ENCODE assay signal across 28 cellular contexts in the genomic region with DNA sequence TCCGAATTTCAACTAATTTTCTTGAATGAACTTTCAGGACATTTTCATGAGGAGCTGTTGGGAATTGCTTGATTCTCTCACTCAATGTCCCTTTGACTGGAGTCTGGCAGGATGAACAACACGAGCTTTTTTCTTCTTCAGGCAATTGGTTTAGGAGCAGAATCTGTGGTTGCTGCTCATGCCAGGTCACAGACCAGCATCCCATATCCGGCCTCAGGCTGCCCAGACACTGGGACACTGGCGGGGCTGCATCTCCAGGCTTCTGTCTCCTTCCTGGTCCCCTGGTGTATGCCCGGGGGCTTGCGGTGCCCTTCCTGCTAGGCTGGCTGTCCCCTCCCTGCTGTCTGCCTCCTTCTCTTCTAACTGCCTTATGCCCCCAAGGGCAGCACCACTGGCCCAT.
"Had no signal": no experiment of that assay in that cellular context is flagged by ENCODE, and none has a peak within 500 bp of the region (broad histone marks: within the 10 kb centered on the region; RNA-seq: fewer than 3 reads in every experiment).

No MANE protein-coding gene starts in this region.

- H3K27ac ChIP-seq: brain microvascular endothelial cell, cardiac muscle cell had no signal

- DNase-seq: activated CD4-positive, alpha-beta T cell treated with anti-CD3 and anti-CD28 coated beads for 36 hours; activated CD8-positive, alpha-beta memory T cell treated with anti-CD3 and anti-CD28 coated beads, Interleukin-2, amount 50 U/mL, for 4 hours; activated CD8-positive, alpha-beta T cell treated with anti-CD3 and anti-CD28 coated beads for 36 hours; activated gamma-delta T cell treated with Interleukin-2 at 50 U/mL for 16 hours; activated naive CD4-positive, alpha-beta T cell treated with anti-CD3 and anti-CD28 coated beads, Interleukin-2, amount 10 ng/mL, durations not matched to agents 7 days and 5 days; activated naive CD8-positive, alpha-beta T cell treated with anti-CD3 and anti-CD28 coated beads for 36 hours; activated T-cell treated with anti-CD3 and anti-CD28 coated beads, Interleukin-2, amount 50 U/mL, for 72 hours; brain microvascular endothelial cell; cerebellar nuclear complex; KBM-7; MV-4-11; NCI-H1092 treated with DMSO at 0.1 percent for 48 hours; NCI-H1417 treated with DMSO at 0.1 percent for 48 hours; NCI-H1694; NCI-H2029; NCI-H2107; NCI-H2171 treated with DMSO at 0.1 percent for 48 hours; NCI-H226; NCI-H69; NK-92 treated with Interleukin-12 subunit alpha and Interleukin-12 subunit beta, amount 100 ng/mL, for 24 hours; OCI-M1; Right ventricle myocardium superior; RPMI8226; T-cell; T-helper 2 cell; T1000 had no signal

- H3K4me3 ChIP-seq: cardiac muscle cell had no signal

- ATAC-seq: activated CD4-positive, alpha-beta T cell treated with anti-CD3 and anti-CD28 coated beads for 36 hours; activated CD8-positive, alpha-beta T cell treated with anti-CD3 and anti-CD28 coated beads for 36 hours; activated T-cell treated with anti-CD3 and anti-CD28 coated beads, Interleukin-2, amount 50 U/mL, for 72 hours; Panc1; T-cell had no signal

- H3K36me3 ChIP-seq: brain microvascular endothelial cell, cardiac muscle cell had no signal

- H3K27me3 ChIP-seq: brain microvascular endothelial cell, cardiac muscle cell had no signal
